ENCODE assay signal across 31 cellular contexts in genomic region chr1:25651036-25651640, GRCh38. TPM values are rescaled to one million over a fixed set of nuclear protein-coding genes. Genes with fewer than 3 reads are reported as not detected.
DNase-seq lines count a peak whose midpoint lies in the region; ATAC-seq and TF ChIP-seq lines count a peak whose summit lies in the region.
"Had no signal": no experiment of that assay in that cellular context is flagged by ENCODE, and none has a peak within 500 bp of the region (broad histone marks: within the 10 kb centered on the region; RNA-seq: fewer than 3 reads in every experiment).

No MANE protein-coding gene starts in this region.

- no peak for ATAC-seq in activated naive CD8-positive, alpha-beta T cell treated with anti-CD3 and anti-CD28 coated beads, Interleukin-2, amount 50 U/mL, for 24 hours
- no peak for ATAC-seq in naive thymus-derived CD4-positive, alpha-beta T cell
- ATAC-seq in activated CD8-positive, alpha-beta T cell treated with anti-CD3 and anti-CD28 coated beads for 36 hours, result no peak
- ATAC-seq: activated CD4-positive, CD25-positive, alpha-beta regulatory T cell treated with anti-CD3 and anti-CD28 coated beads, Interleukin-2, amount 50 U/mL, for 24 hours; effector memory CD8-positive, alpha-beta T cell; esophagus mucosa; foreskin keratinocyte; HCT116; left colon had no signal

- H3K36me3 Mint-ChIP-seq in activated naive CD8-positive, alpha-beta T cell, result peaks cover 4% of the 10 kb centered on the region
- no peaks in the 10 kb centered on the region for H3K36me3 Mint-ChIP-seq in activated naive CD8-positive, alpha-beta T cell treated with anti-CD3 and anti-CD28 coated beads, Interleukin-2, amount 50 U/mL, for 24 hours (ENCODE audit: low read depth)
- H3K36me3 Mint-ChIP-seq in brain (no peaks in the 10 kb centered on the region), type B pancreatic cell (no peaks in the 10 kb centered on the region)
- peaks cover 0 to 21% (median 12%) of the 10 kb centered on the region in 5 donors for H3K36me3 Mint-ChIP-seq in naive thymus-derived CD4-positive, alpha-beta T cell
- H3K36me3 Mint-ChIP-seq in activated CD8-positive, alpha-beta T cell treated with anti-CD3 and anti-CD28 coated beads for 36 hours (ENCODE audit: low read depth), result peaks cover 6% of the 10 kb centered on the region
- H3K36me3 Mint-ChIP-seq: naive B cell had no signal

- no peaks in the 10 kb centered on the region for H3K27me3 ChIP-seq in naive thymus-derived CD4-positive, alpha-beta T cell (ENCODE audit: control insufficient read depth in 2 of 2, insufficient read depth in 2 of 2, low read length in 2 of 2)
- H3K27me3 ChIP-seq: heart right ventricle, SJCRH30, upper lobe of left lung had no signal

- peak overlapping the region; percentile 58 for H3K27ac Mint-ChIP-seq in activated naive CD8-positive, alpha-beta T cell
- no peak overlapping the region for H3K27ac Mint-ChIP-seq in activated naive CD8-positive, alpha-beta T cell treated with anti-CD3 and anti-CD28 coated beads, Interleukin-2, amount 50 U/mL, for 24 hours
- H3K27ac Mint-ChIP-seq in brain (peak overlapping the region in 3 of 5 experiments; percentile 52 to 86 (median 78)), type B pancreatic cell (no peak overlapping the region)
- H3K27ac Mint-ChIP-seq in naive thymus-derived CD4-positive, alpha-beta T cell, result peak overlapping the region in 8 of 9 donors; percentile 33 to 86 (median 74)
- no peak overlapping the region for H3K27ac Mint-ChIP-seq in activated CD8-positive, alpha-beta T cell treated with anti-CD3 and anti-CD28 coated beads for 36 hours
- H3K27ac Mint-ChIP-seq: B cell had no signal

- no peaks in the 10 kb centered on the region for H3K9me3 Mint-ChIP-seq in activated naive CD8-positive, alpha-beta T cell (ENCODE audit: low read depth)
- H3K9me3 Mint-ChIP-seq in activated naive CD8-positive, alpha-beta T cell treated with anti-CD3 and anti-CD28 coated beads, Interleukin-2, amount 50 U/mL, for 24 hours, result no peaks in the 10 kb centered on the region
- H3K9me3 Mint-ChIP-seq in brain (peaks cover 0 to 3% (median 0%) of the 10 kb centered on the region in 5 experiments), type B pancreatic cell (no peaks in the 10 kb centered on the region)
- H3K9me3 Mint-ChIP-seq in naive thymus-derived CD4-positive, alpha-beta T cell, result no peaks in the 10 kb centered on the region
- H3K9me3 Mint-ChIP-seq in activated CD8-positive, alpha-beta T cell treated with anti-CD3 and anti-CD28 coated beads for 36 hours, result no peaks in the 10 kb centered on the region
- H3K9me3 Mint-ChIP-seq: effector memory CD8-positive, alpha-beta T cell; naive B cell had no signal

- no peaks in the 10 kb centered on the region for H3K9me3 ChIP-seq in naive thymus-derived CD4-positive, alpha-beta T cell (ENCODE audit: control insufficient read depth in 2 of 3, low read length in 3 of 3)
- H3K9me3 ChIP-seq: heart right ventricle, SJCRH30, upper lobe of left lung had no signal

- H3K36me3 ChIP-seq in naive thymus-derived CD4-positive, alpha-beta T cell (ENCODE audit: control insufficient read depth in 2 of 3, insufficient read depth in 3 of 3, low read length in 3 of 3), result peaks cover 0 to 59% (median 4%) of the 10 kb centered on the region in 3 experiments

- no peaks in the 10 kb centered on the region for H3K27me3 Mint-ChIP-seq in activated naive CD8-positive, alpha-beta T cell
- peaks cover 8% of the 10 kb centered on the region for H3K27me3 Mint-ChIP-seq in activated naive CD8-positive, alpha-beta T cell treated with anti-CD3 and anti-CD28 coated beads, Interleukin-2, amount 50 U/mL, for 24 hours
- H3K27me3 Mint-ChIP-seq in brain (peaks cover 6% of the 10 kb centered on the region), type B pancreatic cell (no peaks in the 10 kb centered on the region)
- H3K27me3 Mint-ChIP-seq in naive thymus-derived CD4-positive, alpha-beta T cell, result peaks cover 0 to 74% (median 0%) of the 10 kb centered on the region in 5 donors
- H3K27me3 Mint-ChIP-seq in activated CD8-positive, alpha-beta T cell treated with anti-CD3 and anti-CD28 coated beads for 36 hours, result no peaks in the 10 kb centered on the region
- H3K27me3 Mint-ChIP-seq: effector memory CD8-positive, alpha-beta T cell had no signal

- no peak overlapping the region for H3K4me3 Mint-ChIP-seq in activated naive CD8-positive, alpha-beta T cell
- no peak overlapping the region for H3K4me3 Mint-ChIP-seq in activated naive CD8-positive, alpha-beta T cell treated with anti-CD3 and anti-CD28 coated beads, Interleukin-2, amount 50 U/mL, for 24 hours
- H3K4me3 Mint-ChIP-seq in brain, result no peak overlapping the region
- H3K4me3 Mint-ChIP-seq in naive thymus-derived CD4-positive, alpha-beta T cell, result no peak overlapping the region
- no peak overlapping the region for H3K4me3 Mint-ChIP-seq in type B pancreatic cell
- no peak overlapping the region for H3K4me3 Mint-ChIP-seq in activated CD8-positive, alpha-beta T cell treated with anti-CD3 and anti-CD28 coated beads for 36 hours
- H3K4me3 Mint-ChIP-seq: B cell; effector memory CD8-positive, alpha-beta T cell had no signal

- H3K4me3 ChIP-seq in naive thymus-derived CD4-positive, alpha-beta T cell (ENCODE audit: low read length), result no peak overlapping the region
- H3K4me3 ChIP-seq: heart right ventricle, SJCRH30, smooth muscle cell, upper lobe of left lung had no signal

- intact Hi-C loops in naive thymus-derived CD4-positive, alpha-beta T cell (cut with micrococcal nuclease), result no loop called here
- intact Hi-C loops in activated CD8-positive, alpha-beta T cell treated with anti-CD3 and anti-CD28 coated beads for 36 hours (cut with micrococcal nuclease), result no loop called here

- POLR2A ChIA-PET in naive thymus-derived CD4-positive, alpha-beta T cell (lab: Charles Lee), result interaction anchor here (0.7 kb wide), 1 partner anchor 11 kb away, joined by 3 read pairs; no protein-coding TSS in a partner anchor
- POLR2A ChIA-PET in activated CD8-positive, alpha-beta T cell treated with anti-CD3 and anti-CD28 coated beads for 36 hours (lab: Charles Lee), result interaction anchor here (1.4 to 1.7 kb wide), 3 partner anchors 8 to 32 kb away, joined by 4 to 5 read pairs (median 4); no protein-coding TSS in a partner anchor

- no peak for DNase-seq in activated naive CD8-positive, alpha-beta T cell treated with anti-CD3 and anti-CD28 coated beads, Interleukin-2, amount 50 U/mL, for 24 hours
- no peak for DNase-seq in naive thymus-derived CD4-positive, alpha-beta T cell
- DNase-seq in type B pancreatic cell (ENCODE audit: extremely low spot score, unreplicated experiment) (peak; percentile 51), occipital lobe (lab: John Stamatoyannopoulos, UW) (no peak), hypothalamus (lab: John Stamatoyannopoulos, UW) (no peak)
- DNase-seq in activated CD8-positive, alpha-beta T cell treated with anti-CD3 and anti-CD28 coated beads for 36 hours, result no peak
- DNase-seq: activated CD4-positive, alpha-beta T cell treated with anti-CD3 and anti-CD28 coated beads, Interleukin-2, amount 50 U/mL, for 48 hours; activated naive CD4-positive, alpha-beta T cell; activated T-cell treated with anti-CD3 and anti-CD28 coated beads, Interleukin-2, amount 50 U/mL, for 1 hour; COR-L47; DMS53; effector memory CD8-positive, alpha-beta T cell; foreskin keratinocyte; heart right ventricle; left colon; mesendoderm; MM.1S; naive B cell; NCI-H2081; NCI-H226; SJCRH30; stimulated activated CD4-positive, alpha-beta T cell treated with anti-CD3 and anti-CD28 coated beads, Interleukin-1b, Interleukin-23, amount 100 ng/mL, for 48 hours; upper lobe of left lung had no signal

- H3K4me1 ChIP-seq in naive thymus-derived CD4-positive, alpha-beta T cell (ENCODE audit: control insufficient read depth in 2 of 2, insufficient read depth in 2 of 2, low read length in 2 of 2), result peaks cover 0 to 60% of the 10 kb centered on the region in 2 donors
- H3K4me1 ChIP-seq: foreskin keratinocyte, SJCRH30 had no signal

- CTCF ChIA-PET in naive thymus-derived CD4-positive, alpha-beta T cell (lab: Charles Lee), result no interaction called here
- CTCF ChIA-PET in activated CD8-positive, alpha-beta T cell treated with anti-CD3 and anti-CD28 coated beads for 36 hours (lab: Charles Lee), result interaction anchor here (1.0 to 1.5 kb wide), 3 partner anchors 8 to 103 kb away, joined by 3 read pairs; no protein-coding TSS in a partner anchor

- no peak overlapping the region for H3K27ac ChIP-seq in naive thymus-derived CD4-positive, alpha-beta T cell (ENCODE audit: low read depth, low read length)
- H3K27ac ChIP-seq: foreskin keratinocyte, KMS-11, SJCRH30 had no signal

- TF ChIP-seq CTCF in brain (conservative IDR thresholded peaks at IDR 0.05) (no peak), type B pancreatic cell (conservative IDR thresholded peaks at IDR 0.05) (no peak)
- no peak for TF ChIP-seq CTCF in activated CD8-positive, alpha-beta T cell treated with anti-CD3 and anti-CD28 coated beads for 36 hours (IDR thresholded peaks at IDR 0.05)

- H3K4me1 Mint-ChIP-seq in activated naive CD8-positive, alpha-beta T cell (ENCODE audit: low read depth), result peaks cover 53% of the 10 kb centered on the region
- peaks cover 9% of the 10 kb centered on the region for H3K4me1 Mint-ChIP-seq in activated naive CD8-positive, alpha-beta T cell treated with anti-CD3 and anti-CD28 coated beads, Interleukin-2, amount 50 U/mL, for 24 hours
- H3K4me1 Mint-ChIP-seq in brain (peaks cover 50% of the 10 kb centered on the region), type B pancreatic cell (ENCODE audit: unreplicated experiment) (peaks cover 22% of the 10 kb centered on the region)
- peaks cover 23 to 93% (median 86%) of the 10 kb centered on the region in 7 donors for H3K4me1 Mint-ChIP-seq in naive thymus-derived CD4-positive, alpha-beta T cell
- H3K4me1 Mint-ChIP-seq in activated CD8-positive, alpha-beta T cell treated with anti-CD3 and anti-CD28 coated beads for 36 hours (ENCODE audit: low read depth), result peaks cover 19% of the 10 kb centered on the region
- H3K4me1 Mint-ChIP-seq: B cell, naive B cell had no signal

RNA-seq across cellular contexts. Expression of gene MAN1C1, which starts 34.5 kb away (rescaled TPM):
- 56.4 TPM for polyA plus RNA-seq in brain (ENCODE audit: insufficient read depth, low read depth, low replicate concordance)
- 10 to 100 TPM; 28.8 to 85.5 (median 69.9) TPM for total RNA-seq in naive thymus-derived CD4-positive, alpha-beta T cell
- 10 to 100 TPM; 16.0 to 30.4 TPM for polyA plus RNA-seq in naive thymus-derived CD4-positive, alpha-beta T cell
- 6.4 and 9.1 TPM in 2 replicates for total RNA-seq in type B pancreatic cell (ENCODE audit: low replicate concordance)
- 8.6 TPM for total RNA-seq in occipital lobe
- 1 to 10 TPM; 3.7 to 4.4 TPM for total RNA-seq in activated CD8-positive, alpha-beta T cell treated with anti-CD3 and anti-CD28 coated beads for 36 hours

Comparison
In these comparisons a context has a peak if more than half of its experiments do, and no peak if none do; other contexts are left out.
1. H3K27ac Mint-ChIP-seq: peak in activated naive CD8-positive, alpha-beta T cell (single experiment), brain (3 of 5) and naive thymus-derived CD4-positive, alpha-beta T cell (8 of 9); none in activated naive CD8-positive, alpha-beta T cell treated with anti-CD3 and anti-CD28 coated beads, Interleukin-2, amount 50 U/mL, for 24 hours (single experiment), type B pancreatic cell (single experiment) and activated CD8-positive, alpha-beta T cell treated with anti-CD3 and anti-CD28 coated beads for 36 hours (single experiment).